8 cellular contexts compared by ENCODE assay signal in the genomic region with DNA sequence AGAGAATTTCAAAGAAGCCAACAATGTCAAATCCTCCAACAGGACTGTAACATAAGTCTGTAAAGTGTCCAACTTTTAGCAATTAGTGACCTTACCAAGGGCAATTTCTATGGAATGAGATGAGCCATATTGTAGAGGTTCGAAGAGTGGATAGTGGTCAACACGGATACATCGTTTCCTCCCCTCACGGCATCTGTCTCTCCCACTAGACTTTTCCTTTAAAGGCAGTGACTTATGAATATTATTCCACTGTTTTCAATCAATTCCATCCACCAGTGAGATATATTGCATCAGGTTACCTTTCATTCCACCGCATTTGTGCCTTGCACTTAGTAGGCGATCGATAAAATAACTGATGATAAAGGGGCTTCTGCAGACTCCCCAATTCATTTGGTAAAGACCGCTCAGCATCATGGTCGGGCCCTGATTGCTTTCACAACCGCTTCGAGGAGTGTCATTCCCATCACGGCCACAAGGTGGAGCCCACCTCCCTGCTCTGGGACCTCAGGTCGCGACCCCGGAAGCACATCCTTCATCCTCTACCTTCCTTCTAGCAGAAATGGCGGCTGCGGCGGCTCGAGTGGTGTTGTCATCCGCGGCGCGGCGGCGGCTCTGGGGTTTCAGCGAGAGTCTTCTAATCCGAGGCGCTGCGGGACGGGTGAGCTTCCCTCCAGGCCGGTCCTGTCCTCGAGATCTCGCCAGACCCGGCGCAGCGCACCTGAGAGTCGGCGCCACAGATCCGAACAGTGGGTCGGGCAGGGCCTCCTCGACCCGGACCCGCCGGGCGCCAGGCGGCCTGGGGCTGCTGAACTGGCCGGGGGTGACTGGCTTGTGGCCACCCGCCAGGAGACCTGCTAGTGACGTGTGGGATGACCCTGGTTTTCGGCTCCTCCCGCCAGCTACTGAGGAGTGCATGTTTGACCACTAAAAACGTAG. TPM values are rescaled to one million over a fixed set of nuclear protein-coding genes. Genes with fewer than 3 reads are reported as not detected.
DNase-seq lines count a peak whose midpoint lies in the region; ATAC-seq and TF ChIP-seq lines count a peak whose summit lies in the region.

Gene PMPCB (plus strand): TSS at position 535 of the 936 bp plus-strand sequence. CDS start 25 bp downstream, at position 560.

- POLR2A ChIA-PET in Caco-2 (lab: Charles Lee): no interaction called here

- H3K4me3 ChIP-seq in Caco-2 (ENCODE audit: low read depth, low read length): peak within 1 kb of the TSS; percentile 88

- DNase-seq in Caco-2: peak; percentile 93 to 94
- DNase-seq in HT1080 (ENCODE audit: low read depth): peak; percentile 88
- DNase-seq in NOMO-1 (lab: John Stamatoyannopoulos, UW; ENCODE audit: unreplicated experiment in 2 of 2): peak; percentile 36 to 68
- DNase-seq in activated CD8-positive, alpha-beta memory T cell treated with anti-CD3 and anti-CD28 coated beads for 4 hours (ENCODE audit: low read depth in 2 of 2): peak; percentile 92
- peak; percentile 96 to 97 (median 97) for DNase-seq in effector memory CD8-positive, alpha-beta T cell
- peak; percentile 96 to 98 for DNase-seq in memory B cell (ENCODE audit: low spot score in 2 of 2)
- peak; percentile 88 for DNase-seq in stimulated activated CD8-positive, alpha-beta memory T cell treated with anti-CD3 and anti-CD28 coated beads, Interleukin-12 subunit alpha, Interleukin-12 subunit beta, amount 100 ng/mL, for 24 hours (ENCODE audit: extremely low read depth)

- peaks cover 2% of the 10 kb centered on the region; the same call in 1 of the 2 replicates for H3K36me3 ChIP-seq in Caco-2 (ENCODE audit: control insufficient read depth, insufficient read depth, low read length)

- no peaks in the 10 kb centered on the region for H3K9me3 Mint-ChIP-seq in Caco-2 (ENCODE audit: unreplicated experiment)
- no peaks in the 10 kb centered on the region for H3K9me3 Mint-ChIP-seq in effector memory CD8-positive, alpha-beta T cell
- no peaks in the 10 kb centered on the region for H3K9me3 Mint-ChIP-seq in memory B cell

- H3K27me3 ChIP-seq in Caco-2 (replicated peaks; ENCODE audit: control insufficient read depth, insufficient read depth, low read length): no peaks in the 10 kb centered on the region

- intact Hi-C loops in Caco-2 (cut with micrococcal nuclease; ENCODE audit: unreplicated experiment): loop anchor here (1.0 kb wide), 2 partner anchors 47 to 110 kb away; partner anchors contain the start of gene DNAJC2

- TF ChIP-seq CTCF in Caco-2 (IDR thresholded peaks at IDR 0.05; ENCODE audit: insufficient read depth in 1 of 2, low read depth in 1 of 2, low read length in 1 of 2, severe bottlenecking in 1 of 2, unreplicated experiment in 1 of 2): peak; percentile 94 to 96

- peaks cover 38% of the 10 kb centered on the region for H3K36me3 Mint-ChIP-seq in Caco-2 (ENCODE audit: insufficient read depth, unreplicated experiment)
- H3K36me3 Mint-ChIP-seq in effector memory CD8-positive, alpha-beta T cell (ENCODE audit: insufficient read depth): peaks cover 43% of the 10 kb centered on the region
- H3K36me3 Mint-ChIP-seq in memory B cell: peaks cover 9% of the 10 kb centered on the region

- TSS peak; percentile 69 for BruUV-seq in Caco-2 (replicated peaks; lab: Mats Ljungman, UMichigan)

- peak within 1 kb of the TSS; percentile 82 for H3K4me3 Mint-ChIP-seq in Caco-2 (ENCODE audit: unreplicated experiment)
- peak within 1 kb of the TSS; percentile 86 for H3K4me3 Mint-ChIP-seq in effector memory CD8-positive, alpha-beta T cell
- peak within 1 kb of the TSS; percentile 76 for H3K4me3 Mint-ChIP-seq in memory B cell

- no peaks in the 10 kb centered on the region for H3K9me3 ChIP-seq in Caco-2

- H3K4me1 Mint-ChIP-seq in Caco-2 (ENCODE audit: low read depth, unreplicated experiment) (no peaks in the 10 kb centered on the region), memory B cell (peaks cover 13% of the 10 kb centered on the region)
- H3K4me1 Mint-ChIP-seq in effector memory CD8-positive, alpha-beta T cell (ENCODE audit: low read depth in 2 of 2): peaks cover 17 to 29% of the 10 kb centered on the region in 2 donors

- peak; percentile 85 for ATAC-seq in GM21360 (IDR thresholded peaks at IDR 0.05; ENCODE audit: unreplicated experiment)
- peak; percentile 97 for ATAC-seq in effector memory CD8-positive, alpha-beta T cell (replicated peaks)
- ATAC-seq in memory B cell (ENCODE audit: low read depth): peak; percentile 94

- H3K27ac Mint-ChIP-seq in Caco-2 (ENCODE audit: unreplicated experiment) (peak within 1 kb of the TSS; percentile 76), memory B cell (peak within 1 kb of the TSS; percentile 69)
- peak within 1 kb of the TSS; percentile 75 to 93 for H3K27ac Mint-ChIP-seq in effector memory CD8-positive, alpha-beta T cell

- no peaks in the 10 kb centered on the region for H3K27me3 Mint-ChIP-seq in Caco-2 (ENCODE audit: insufficient read depth, unreplicated experiment)
- H3K27me3 Mint-ChIP-seq in effector memory CD8-positive, alpha-beta T cell: peaks cover 0 to 9% of the 10 kb centered on the region in 2 donors
- no peaks in the 10 kb centered on the region for H3K27me3 Mint-ChIP-seq in memory B cell

- H3K4me1 ChIP-seq in Caco-2: peaks cover 4% of the 10 kb centered on the region; the same call in 1 of the 2 replicates

- CTCF ChIA-PET in Caco-2 (lab: Charles Lee): interaction anchor here (0.7 kb wide), 1 partner anchor 94 kb away, joined by 3 read pairs; no protein-coding TSS in a partner anchor

RNA-seq across cellular contexts. Expression of gene PMPCB, which starts in this region (rescaled TPM):
- 77.6 and 90.9 TPM in 2 replicates for total RNA-seq in Caco-2 (2022)
- 65.4 and 68.6 TPM in 2 replicates for total RNA-seq in HT1080 (2014; rRNA removed; shearing (Covaris generic))
- polyA plus RNA-seq in HT1080 (2015; cell fraction: cytosol; rRNA removed): 71.9 and 74.3 TPM in 2 replicates
- 104 and 112 TPM in 2 replicates for polyA plus RNA-seq in HT1080 (2015; cell fraction: nucleus; rRNA removed)

Comparison
In these comparisons a context has a peak if more than half of its experiments do, and no peak if none do; other contexts are left out.
1. Peak in every context shown above with its lines: DNase-seq, ATAC-seq and H3K4me3 ChIP-seq.